ENCODE assay signal across 8 cellular contexts in the genomic region with DNA sequence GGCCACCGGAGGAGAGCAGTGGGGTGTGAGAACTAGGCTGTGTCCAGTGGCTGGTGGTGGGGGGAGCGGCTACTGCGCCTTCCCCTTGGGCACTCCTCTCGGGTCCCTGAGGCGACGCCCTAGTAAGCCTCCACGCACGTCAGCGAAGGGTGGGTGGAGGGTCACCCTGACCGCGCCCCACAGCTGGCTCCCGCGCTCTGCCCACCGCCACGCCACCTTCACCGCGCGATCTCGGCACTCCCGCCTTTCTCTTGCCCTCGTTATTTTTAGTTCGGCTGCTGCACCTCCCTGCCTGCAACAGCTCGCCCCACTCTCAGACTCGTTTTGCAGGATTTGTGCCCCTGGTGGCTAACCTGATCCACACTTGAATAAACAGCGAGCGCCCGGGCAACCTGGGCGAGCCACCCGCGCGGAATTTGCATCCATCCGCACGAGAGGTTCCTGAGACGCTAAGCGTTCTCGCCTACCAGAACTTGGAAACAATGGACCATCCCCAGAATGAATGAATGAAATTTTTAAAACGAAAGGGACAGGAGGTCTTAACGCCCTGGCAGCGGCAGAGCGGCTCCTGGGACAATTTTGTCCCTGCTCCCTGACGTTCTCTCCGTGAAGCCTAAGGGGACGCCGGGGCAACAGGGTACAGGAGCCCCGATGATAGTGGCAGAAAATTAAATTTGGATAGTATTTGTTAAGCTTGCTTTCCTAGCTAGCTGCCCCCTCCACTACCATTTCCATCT. TPM values are rescaled to one million over a fixed set of nuclear protein-coding genes. Genes with fewer than 3 reads are reported as not detected.
DNase-seq lines count a peak whose midpoint lies in the region; ATAC-seq and TF ChIP-seq lines count a peak whose summit lies in the region.

No MANE protein-coding gene starts in this region.

- H3F3A ChIP-seq in GM23248 (ENCODE audit: insufficient read depth), result no peaks in the 10 kb centered on the region

- no peak overlapping the region for H3K4me3 ChIP-seq in WERI-Rb-1 (ENCODE audit: low read depth, low read length)
- H3K4me3 ChIP-seq in right atrium auricular region, result peak overlapping the region; percentile 16 to 50
- peak overlapping the region; percentile 39 for H3K4me3 ChIP-seq in retinal pigment epithelial cell (ENCODE audit: low read length)
- H3K4me3 ChIP-seq in GM23248, result no peak overlapping the region

- TF ChIP-seq CTCF in GM12874 (IDR thresholded peaks at IDR 0.05; ENCODE audit: insufficient read depth, low read depth, low read length) (0 out of 2 replicates have a peak, but pooled peaks have one; percentile 15), WERI-Rb-1 (IDR thresholded peaks at IDR 0.05; ENCODE audit: low read depth, low read length) (0 out of 2 replicates have a peak, but pooled peaks have one; percentile 2), right atrium auricular region (IDR thresholded peaks at IDR 0.05) (peak; percentile 47 to 60), retinal pigment epithelial cell (conservative IDR thresholded peaks at IDR 0.05; ENCODE audit: low read depth, low read length) (peak; percentile 53)

- no peak for ATAC-seq in HG03175 (IDR thresholded peaks at IDR 0.05; ENCODE audit: unreplicated experiment)

- no peaks in the 10 kb centered on the region for H3K79me2 ChIP-seq in GM23248 (ENCODE audit: insufficient read depth)

- H3K27ac ChIP-seq in WERI-Rb-1 (no peak overlapping the region), right atrium auricular region (no peak overlapping the region), GM23248 (no peak overlapping the region)

- H3K9me3 ChIP-seq in WERI-Rb-1 (ENCODE audit: severe bottlenecking), result peaks cover 3% of the 10 kb centered on the region
- no peaks in the 10 kb centered on the region for H3K9me3 ChIP-seq in right atrium auricular region
- no peaks in the 10 kb centered on the region for H3K9me3 ChIP-seq in GM23248 (ENCODE audit: low read depth)

- no peak overlapping the region for H3K4me2 ChIP-seq in GM23248 (ENCODE audit: unreplicated experiment)

- H2AFZ ChIP-seq in GM23248, result no peak overlapping the region

- H3K4me1 ChIP-seq in right atrium auricular region, result peaks cover 0 to 15% of the 10 kb centered on the region in 2 donors
- H3K4me1 ChIP-seq in GM23248 (ENCODE audit: insufficient read depth), result no peaks in the 10 kb centered on the region

- no peak overlapping the region for H3K9ac ChIP-seq in GM23248

- WGBS in GM23248 (ENCODE audit: low coverage in 1 of 2, low lambda C conversion rate in 2 of 2, missing lambda C conversion rate in 2 of 2), 2 experiments, result 29 to 31% methylated on average over 45 of the region's 45 CpGs

- in situ Hi-C loops in GM23248 (cut with MboI), result no loop called here

- H4K20me1 ChIP-seq in GM23248 (ENCODE audit: insufficient read depth), result no peaks in the 10 kb centered on the region

- H3K27me3 ChIP-seq in WERI-Rb-1 (ENCODE audit: insufficient read depth, low read depth, severe bottlenecking) (peaks cover 75% of the 10 kb centered on the region), right atrium auricular region (no peaks in the 10 kb centered on the region), GM23248 (replicated peaks; ENCODE audit: insufficient read depth) (peaks cover 85% of the 10 kb centered on the region)

- DNase-seq in WERI-Rb-1 (no peak), right atrium auricular region (ENCODE audit: low spot score) (peak; percentile 77), retinal pigment epithelial cell (ENCODE audit: low read depth) (no peak), GM23248 (no peak), NCI-H1105 treated with DMSO at 0.1 percent for 48 hours (lab: John Stamatoyannopoulos, UW) (no peak)
- no peak for DNase-seq in stimulated activated CD4-positive, alpha-beta T cell treated with anti-CD3 and anti-CD28 coated beads, Interleukin-1b, Interleukin-23, amount 100 ng/mL, for 48 hours

- no peaks in the 10 kb centered on the region for H3K9me2 ChIP-seq in GM23248 (ENCODE audit: insufficient read depth)

- no peaks in the 10 kb centered on the region for H3K36me3 ChIP-seq in WERI-Rb-1
- H3K36me3 ChIP-seq in right atrium auricular region, result no peaks in the 10 kb centered on the region
- H3K36me3 ChIP-seq in GM23248 (ENCODE audit: low read depth), result no peaks in the 10 kb centered on the region

RNA-seq across cellular contexts. Expression of a gene that starts 7.0 kb away (rescaled TPM):
- 10 to 100 TPM in 1 of 2 donors, 1 to 10 TPM in 1; 7.8 to 17.9 TPM for total RNA-seq in right atrium auricular region
- total RNA-seq in GM23248 (2014; rRNA removed; shearing (Covaris generic)), result not detected in 2 replicates
- polyA plus RNA-seq in GM23248 (2016; fragmentation: Nextera tagmentation; extraction: Ambion mirVana), result not detected in 2 replicates

Comparison
In these comparisons a context has a peak if more than half of its experiments do, and no peak if none do; other contexts are left out.
1. CTCF ChIP-seq: peak in every context shown above with its lines; median percentile 54 in right atrium auricular region; 53 in retinal pigment epithelial cell; 15 in GM12874; 2 in WERI-Rb-1.
2. H3K4me3 ChIP-seq: peak in right atrium auricular region (2 of 2) and retinal pigment epithelial cell (single experiment); none in WERI-Rb-1 (single experiment) and GM23248 (single experiment).